8 cellular contexts compared by ENCODE assay signal in genomic region chr3:190514163-190515153, GRCh38. TPM values are rescaled to one million over a fixed set of nuclear protein-coding genes. Genes with fewer than 3 reads are reported as not detected.
A peak's percentile ranks its signal among the peaks of the same experiment; 100 is the strongest.
DNase-seq lines count a peak whose midpoint lies in the region; ATAC-seq and TF ChIP-seq lines count a peak whose summit lies in the region.

No MANE protein-coding gene starts in this region.

- no peak for TF ChIP-seq POLR2A in body of pancreas (IDR thresholded peaks at IDR 0.05)

- CTCF ChIA-PET in T-cell (lab: Charles Lee): interaction anchor here (0.5 to 2.2 kb wide), 5 partner anchors 11 to 1738 kb away, joined by 3 to 7 read pairs (median 4); partner anchors contain the start of gene TMEM207 (in 1 of the 2)

- peak overlapping the region; percentile 76 to 91 for H3K27ac Mint-ChIP-seq in T-cell

- POLR2A ChIA-PET in T-cell (lab: Charles Lee): interaction anchor here in 1 of 2 donors (0.6 kb wide), 1 partner anchor 34 kb away, joined by 4 read pairs; no protein-coding TSS in a partner anchor

- peaks cover 0 to 4% (median 0%) of the 10 kb centered on the region in 3 donors for H3K9me3 Mint-ChIP-seq in T-cell

- TF ChIP-seq CTCF in body of pancreas (IDR thresholded peaks at IDR 0.05): no peak

- H3K4me3 Mint-ChIP-seq in T-cell: peak overlapping the region; percentile 92 to 93 (median 93)

- 0% methylated on average over 29 to 44 of the region's 44 CpGs for WGBS in body of pancreas, 2 donors
- WGBS in iPS DF 6.9 (ENCODE audit: insufficient coverage, insufficient read length): no CpG with 5 or more reads among the region's 44 CpGs

- H3K9ac ChIP-seq in rectal smooth muscle tissue (ENCODE audit: low read length): peak overlapping the region; percentile 7

- H3K27me3 ChIP-seq in body of pancreas (no peaks in the 10 kb centered on the region), iPS DF 6.9 (ENCODE audit: control insufficient read depth, insufficient read depth, low read length) (peaks cover 11% of the 10 kb centered on the region), rectal smooth muscle tissue (ENCODE audit: control insufficient read depth, insufficient read depth, low read length) (no peaks in the 10 kb centered on the region)

- peak overlapping the region; percentile 56 to 82 (median 70) for H3K27ac ChIP-seq in body of pancreas
- no peak overlapping the region for H3K27ac ChIP-seq in iPS DF 6.9 (ENCODE audit: low read length)
- H3K27ac ChIP-seq in rectal smooth muscle tissue (ENCODE audit: low read depth, low read length): peak overlapping the region; percentile 8

- intact Hi-C loops in body of pancreas (cut with DNase I): no loop called here

- H3K9me3 ChIP-seq in body of pancreas: no peaks in the 10 kb centered on the region
- no peaks in the 10 kb centered on the region for H3K9me3 ChIP-seq in iPS DF 6.9 (ENCODE audit: control insufficient read depth, insufficient read depth, low read length)

- ATAC-seq in HG03066 (IDR thresholded peaks at IDR 0.05; ENCODE audit: low read depth, unreplicated experiment) (peak; percentile 15), T-cell (replicated peaks in 1 of 4) (peak in 2 of 4 experiments; percentile 6 to 8), body of pancreas (peak; percentile 30)

- H3K36me3 Mint-ChIP-seq in T-cell: peaks cover 10% of the 10 kb centered on the region

- H3K4me1 ChIP-seq in body of pancreas (peaks cover 11% of the 10 kb centered on the region), iPS DF 6.9 (ENCODE audit: control insufficient read depth, insufficient read depth, low read length) (0 out of 2 replicates have a peak, but pooled peaks cover 1% of the 10 kb centered on the region), rectal smooth muscle tissue (ENCODE audit: control insufficient read depth, insufficient read depth, low read length) (no peaks in the 10 kb centered on the region)

- H3K4me3 ChIP-seq in body of pancreas: peak overlapping the region; percentile 57 to 81
- H3K4me3 ChIP-seq in iPS DF 6.9 (ENCODE audit: low read length): peak overlapping the region; percentile 82
- peak overlapping the region; percentile 88 for H3K4me3 ChIP-seq in rectal smooth muscle tissue (ENCODE audit: low read length)

- DNase-seq in GM04503 (ENCODE audit: low read depth) (peak; percentile 21), T-cell (peak in 30 of 34 experiments; percentile 4 to 28 (median 14)), body of pancreas (peak; percentile 31 to 64 (median 46)), iPS DF 6.9 (ENCODE audit: low read depth, low spot score) (no peak), NCI-H2107 (lab: John Stamatoyannopoulos, UW) (no peak)
- no peak for DNase-seq in NK-92 treated with Interleukin-12 subunit alpha and Interleukin-12 subunit beta, amount 100 ng/mL, for 24 hours (lab: John Stamatoyannopoulos, UW)

- peaks cover 31 to 41% (median 36%) of the 10 kb centered on the region in 3 donors for H3K4me1 Mint-ChIP-seq in T-cell

- H3K36me3 ChIP-seq in body of pancreas (replicated peaks in 1 of 2; ENCODE audit: insufficient read depth in 1 of 2, low read depth in 2 of 2): no peaks in the 10 kb centered on the region
- H3K36me3 ChIP-seq in iPS DF 6.9 (ENCODE audit: control insufficient read depth, insufficient read depth, low read length): no peaks in the 10 kb centered on the region
- H3K36me3 ChIP-seq in rectal smooth muscle tissue (ENCODE audit: control insufficient read depth, insufficient read depth, low read length): no peaks in the 10 kb centered on the region

- H3K27me3 Mint-ChIP-seq in T-cell: no peaks in the 10 kb centered on the region

RNA-seq across cellular contexts. Expression of gene IL1RAP, which starts 0.6 kb away (rescaled TPM):
- total RNA-seq in T-cell (10 to 100 TPM in 2 of 5 donors, 1 to 10 TPM in 3; 8.6 to 14.5 (median 9.9) TPM), body of pancreas (1 to 10 TPM; 5.3 to 5.4 TPM)

Comparison
In these comparisons a context has a peak if more than half of its experiments do, and no peak if none do; other contexts are left out.
1. DNase-seq: peak in GM04503 (single experiment), T-cell (30 of 34) and body of pancreas (4 of 4); none in iPS DF 6.9 (single experiment), NK-92 treated with Interleukin-12 subunit alpha and Interleukin-12 subunit beta, amount 100 ng/mL, for 24 hours (single experiment) and NCI-H2107 (single experiment).
2. Peak in every context shown above with its lines, with median percentiles within 50 percentile points of each other: H3K4me3 ChIP-seq.